ENCODE assay signal across 21 cellular contexts in the genomic region with DNA sequence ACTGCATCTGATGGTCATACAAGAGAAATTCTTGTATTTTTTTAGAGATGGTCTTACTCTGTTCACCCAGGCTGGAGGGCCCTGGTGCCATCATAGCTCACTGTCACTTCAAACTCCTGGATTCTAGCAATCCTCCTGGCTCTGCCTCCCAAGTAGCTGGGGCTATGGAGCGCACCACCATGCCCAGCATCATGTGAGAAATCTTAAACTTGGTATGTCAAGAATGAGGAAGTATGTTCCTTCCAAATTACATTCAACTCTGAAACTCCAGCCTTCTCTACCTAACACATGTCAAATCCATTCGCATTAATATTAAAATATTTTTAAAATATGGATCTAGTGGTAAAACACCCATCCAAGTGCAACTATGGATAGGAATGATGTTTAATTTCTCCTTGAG.
"Had no signal": no experiment of that assay in that cellular context is flagged by ENCODE, and none has a peak within 500 bp of the region (broad histone marks: within the 10 kb centered on the region; RNA-seq: fewer than 3 reads in every experiment).

No MANE protein-coding gene starts in this region.

- H3K9me3 ChIP-seq: colonic mucosa, gastrocnemius medialis, heart left ventricle, lower lobe of right lung, pancreas, thoracic aorta, tibial nerve, upper lobe of left lung had no signal

- H3K36me3 ChIP-seq: colonic mucosa, gastrocnemius medialis, heart left ventricle, lower lobe of right lung, pancreas, thoracic aorta, tibial nerve, upper lobe of left lung had no signal

- H3K27ac ChIP-seq: colonic mucosa, epithelial cell of prostate, gastrocnemius medialis, heart left ventricle, lower lobe of right lung, pancreas, thoracic aorta, tibial nerve, upper lobe of left lung had no signal

- DNase-seq: colonic mucosa; effector CD8-positive, alpha-beta T cell; endodermal cell; foreskin fibroblast; gastrocnemius medialis; heart left ventricle; hippocampal formation; left ventricle myocardium superior; lower lobe of right lung; natural killer cell; occipital lobe; pancreas; stimulated activated CD4-positive, alpha-beta T cell treated with anti-CD3 and anti-CD28 coated beads, Interleukin-2, amount 100 ng/mL, for 24 hours; stimulated activated CD4-positive, alpha-beta T cell treated with anti-CD3 and anti-CD28 coated beads, Interleukin-4, amount 100 ng/mL, for 24 hours; upper lobe of left lung had no signal

- ATAC-seq: esophagus mucosa; gastrocnemius medialis; heart left ventricle; left ventricle myocardium superior; lower lobe of right lung; natural killer cell; pancreas; sciatic nerve; stimulated activated effector memory CD8-positive, alpha-beta T cell treated with anti-CD3 and anti-CD28 coated beads, Interleukin-12 subunit alpha, Interleukin-12 subunit beta, amount 100 ng/mL, for 72 hours had no signal

- H3K4me1 ChIP-seq: colonic mucosa had no signal

- H3K27me3 ChIP-seq: colonic mucosa, gastrocnemius medialis, heart left ventricle, pancreas, tibial nerve, upper lobe of left lung had no signal

- H3K4me3 ChIP-seq: colonic mucosa, gastrocnemius medialis, heart left ventricle, lower lobe of right lung, pancreas, thoracic aorta, tibial nerve, upper lobe of left lung had no signal
